Comparison of ENCODE assay signal across 8 cellular contexts in the genomic region with DNA sequence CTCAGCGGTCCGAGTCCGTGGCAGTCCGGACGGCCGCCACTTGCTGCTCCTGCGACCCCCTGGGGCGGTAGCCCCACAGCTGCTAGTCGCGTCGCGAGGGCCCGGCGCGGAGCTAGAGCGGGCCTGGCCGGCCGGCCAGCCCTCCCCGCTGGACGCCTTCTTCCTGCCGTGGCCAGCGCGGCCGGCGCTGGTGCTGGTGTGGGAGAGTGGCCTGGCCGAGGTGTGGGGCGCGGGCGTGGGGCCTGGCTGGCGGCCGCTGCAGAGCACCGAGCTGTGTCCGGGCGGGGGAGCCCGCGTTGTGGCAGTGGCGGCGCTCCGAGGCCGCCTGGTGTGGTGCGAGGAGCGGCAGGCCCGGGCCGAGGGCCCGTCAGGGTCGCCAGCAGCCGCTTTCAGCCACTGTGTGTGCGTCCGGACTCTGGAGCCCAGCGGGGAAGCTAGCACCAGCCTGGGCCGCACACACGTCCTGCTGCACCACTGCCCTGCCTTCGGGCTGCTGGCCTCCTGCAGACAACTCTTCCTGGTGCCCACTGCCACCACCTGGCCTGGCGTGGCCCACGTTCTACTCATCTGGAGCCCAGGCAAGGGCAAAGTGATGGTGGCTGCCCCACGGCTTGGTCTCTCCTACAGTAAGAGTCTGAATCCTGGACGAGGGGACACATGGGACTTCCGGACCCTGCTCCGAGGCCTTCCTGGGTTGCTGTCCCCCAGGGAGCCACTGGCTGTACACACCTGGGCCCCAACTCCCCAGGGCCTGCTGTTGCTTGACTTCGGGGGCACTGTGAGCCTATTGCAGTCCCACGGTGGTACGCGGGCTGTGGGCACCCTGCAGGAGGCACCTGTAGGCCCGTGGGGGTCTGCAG. TPM values are rescaled to one million over a fixed set of nuclear protein-coding genes. Genes with fewer than 3 reads are reported as not detected.
DNase-seq lines count a peak whose midpoint lies in the region; ATAC-seq, FAIRE-seq and TF ChIP-seq lines count a peak whose summit lies in the region.

No MANE protein-coding gene starts in this region.

- peak overlapping the region; percentile 94 for H3K27ac Mint-ChIP-seq in stimulated activated memory B cell treated with anti-CD40 and anti-IgM and Interleukin-4, amounts not matched to agents 10 μg/mL and 1 μg/mL and 100 μg/mL, for 72 hours

- H3K27me3 ChIP-seq in ACC112 (ENCODE audit: insufficient read depth, low read length) (no peaks in the 10 kb centered on the region), breast epithelium (no peaks in the 10 kb centered on the region), keratinocyte (ENCODE audit: control insufficient read depth, extremely low read depth, insufficient read depth, low read length) (no peaks in the 10 kb centered on the region)

- H3K9me3 Mint-ChIP-seq in stimulated activated memory B cell treated with anti-CD40 and anti-IgM and Interleukin-4, amounts not matched to agents 10 μg/mL and 1 μg/mL and 100 μg/mL, for 72 hours = no peaks in the 10 kb centered on the region

- no peaks in the 10 kb centered on the region for H3K9me1 ChIP-seq in keratinocyte (ENCODE audit: control insufficient read depth, extremely low read depth, insufficient read depth, low read length)

- peaks cover 13% of the 10 kb centered on the region for H3K4me1 ChIP-seq in ACC112 (ENCODE audit: control insufficient read depth, insufficient read depth, low read length, unreplicated experiment)
- peaks cover 0 to 13% of the 10 kb centered on the region in 2 donors for H3K4me1 ChIP-seq in breast epithelium
- H3K4me1 ChIP-seq in keratinocyte (ENCODE audit: control insufficient read depth, extremely low read depth, insufficient read depth, low read length) = peaks cover 22% of the 10 kb centered on the region

- H3K36me3 ChIP-seq in ACC112 (ENCODE audit: insufficient read depth, low read length) (no peaks in the 10 kb centered on the region), breast epithelium (no peaks in the 10 kb centered on the region), keratinocyte (ENCODE audit: control insufficient read depth in 2 of 2, extremely low read depth in 1 of 2, insufficient read depth in 2 of 2, low read length in 2 of 2) (peaks cover 1 to 19% of the 10 kb centered on the region in 2 experiments)

- no peak for TF ChIP-seq POLR2A in breast epithelium (IDR thresholded peaks at IDR 0.05)

- H3K27ac ChIP-seq in ACC112 (ENCODE audit: low read depth, low read length) (peak overlapping the region; percentile 46; the same call in 1 of the 2 replicates), breast epithelium (peak overlapping the region; percentile 90 to 97), keratinocyte (ENCODE audit: control insufficient read depth, insufficient read depth, low read length) (peak overlapping the region; percentile 69)

- peak overlapping the region; percentile 94 for H3K4me3 ChIP-seq in ACC112 (ENCODE audit: low read depth, low read length)
- H3K4me3 ChIP-seq in breast epithelium = peak overlapping the region; percentile 73 to 100 (median 91)
- H3K4me3 ChIP-seq in keratinocyte (ENCODE audit: control insufficient read depth in 2 of 3, extremely low read depth in 1 of 3, insufficient read depth in 2 of 3, low read depth in 1 of 3, low read length in 3 of 3) = peak overlapping the region; percentile 76 to 85 (median 82)

- dilution Hi-C loops in keratinocyte (cut with MboI; ENCODE audit: extremely low pct_ligation_motif_present, low sequenced_read_pairs) = no loop called here

- H2AFZ ChIP-seq in ACC112 (ENCODE audit: low read length, unreplicated experiment) (peak overlapping the region; percentile 78), keratinocyte (ENCODE audit: control insufficient read depth, low read length) (peak overlapping the region; percentile 77)

- H3K79me2 ChIP-seq in ACC112 (ENCODE audit: control insufficient read depth, insufficient read depth, low read length, unreplicated experiment) (peaks cover 33% of the 10 kb centered on the region), keratinocyte (ENCODE audit: control insufficient read depth, insufficient read depth, low read length) (peaks cover 37% of the 10 kb centered on the region)

- peak; percentile 31 for DNase-seq in RPMI8226
- DNase-seq in breast epithelium (ENCODE audit: low spot score in 2 of 2) = no peak
- no peak for DNase-seq in keratinocyte (ENCODE audit: low read depth, low spot score)
- DNase-seq in NCI-H1048 (lab: John Stamatoyannopoulos, UW) = no peak

- TF ChIP-seq CTCF in breast epithelium (IDR thresholded peaks at IDR 0.05) = peak in 1 of 3 donors; percentile 6
- TF ChIP-seq CTCF in keratinocyte (optimal IDR thresholded peaks at IDR 0.05 in 1 of 3, IDR thresholded peaks at IDR 0.05 in 1 of 3, conservative IDR thresholded peaks at IDR 0.05 in 1 of 3; ENCODE audit: extremely low read depth in 1 of 3, insufficient read depth in 2 of 3, low read length in 3 of 3) = peak in 1 of 3 experiments; percentile 24

- H4K20me1 ChIP-seq in keratinocyte (ENCODE audit: control insufficient read depth, extremely low read depth, insufficient read depth, low read length) = peaks cover 2% of the 10 kb centered on the region

- no peaks in the 10 kb centered on the region for H3K27me3 Mint-ChIP-seq in stimulated activated memory B cell treated with anti-CD40 and anti-IgM and Interleukin-4, amounts not matched to agents 10 μg/mL and 1 μg/mL and 100 μg/mL, for 72 hours

- peak; percentile 18 for ATAC-seq in GM18498 (IDR thresholded peaks at IDR 0.05; ENCODE audit: unreplicated experiment)
- ATAC-seq in HG02885 (IDR thresholded peaks at IDR 0.05; ENCODE audit: poor library complexity, unreplicated experiment) = peak; percentile 32
- peak; percentile 44 for ATAC-seq in stimulated activated memory B cell treated with anti-CD40 and anti-IgM and Interleukin-4, amounts not matched to agents 10 μg/mL and 1 μg/mL and 100 μg/mL, for 72 hours

- peak overlapping the region; percentile 90 for H3K4me2 ChIP-seq in keratinocyte (ENCODE audit: control insufficient read depth, extremely low read depth, insufficient read depth, low read depth, low read length)

- H3K9ac ChIP-seq in keratinocyte (ENCODE audit: control insufficient read depth, extremely low read depth, insufficient read depth, low read length) = peak overlapping the region; percentile 86

- intact Hi-C loops in breast epithelium (cut with DNase I; ENCODE audit: low total_unique reads) = no loop called here

- H3K4me3 Mint-ChIP-seq in stimulated activated memory B cell treated with anti-CD40 and anti-IgM and Interleukin-4, amounts not matched to agents 10 μg/mL and 1 μg/mL and 100 μg/mL, for 72 hours = peak overlapping the region; percentile 95

- peaks cover 44% of the 10 kb centered on the region for H3K4me1 Mint-ChIP-seq in stimulated activated memory B cell treated with anti-CD40 and anti-IgM and Interleukin-4, amounts not matched to agents 10 μg/mL and 1 μg/mL and 100 μg/mL, for 72 hours

- peaks cover 13% of the 10 kb centered on the region for H3K36me3 Mint-ChIP-seq in stimulated activated memory B cell treated with anti-CD40 and anti-IgM and Interleukin-4, amounts not matched to agents 10 μg/mL and 1 μg/mL and 100 μg/mL, for 72 hours

- no peak for FAIRE-seq in keratinocyte (lab: Jason Lieb, UNC)

- H3K9me3 ChIP-seq in breast epithelium = no peaks in the 10 kb centered on the region
- H3K9me3 ChIP-seq in keratinocyte (ENCODE audit: control insufficient read depth, low read depth, low read length) = no peaks in the 10 kb centered on the region

RNA-seq across cellular contexts. Expression of a gene that starts 0.6 kb away (rescaled TPM):
- 10 to 100 TPM; 17.4 to 22.7 (median 19.7) TPM for total RNA-seq in breast epithelium
- 8.6 to 15.7 TPM (median 13.3 TPM) in 3 replicates for polyA plus RNA-seq in keratinocyte
- 3.0 TPM for polyA plus RNA-seq in keratinocyte (2011; ENCODE audit: low read depth)
- 6.1 and 12.0 TPM in 2 replicates for polyA plus RNA-seq in keratinocyte (2011; cell fraction: cytosol; rRNA removed)
- polyA plus RNA-seq in keratinocyte (2011; cell fraction: nucleus; rRNA removed) = 13.3 and 19.3 TPM in 2 replicates
- 10.1 and 21.5 TPM in 2 replicates for polyA plus RNA-seq in keratinocyte (2012; ENCODE audit: low replicate concordance)
- polyA minus RNA-seq in keratinocyte = 15.5 to 21.3 TPM (median 21.3 TPM) in 3 replicates
- 29.0 TPM for polyA minus RNA-seq in keratinocyte (2011; cell fraction: cytosol; rRNA and poly(A)+ RNA removed)
- 19.7 and 21.6 TPM in 2 replicates for polyA minus RNA-seq in keratinocyte (2011; cell fraction: nucleus; rRNA and poly(A)+ RNA removed)

RNA-seq across cellular contexts. Expression of a gene that starts 9.8 kb away (rescaled TPM):
- total RNA-seq in breast epithelium = 10 to 100 TPM; 18.4 to 27.4 (median 22.4) TPM
- 23.2 to 25.3 TPM (median 25.2 TPM) in 3 replicates for polyA plus RNA-seq in keratinocyte
- polyA plus RNA-seq in keratinocyte (2011; ENCODE audit: low read depth) = 4.9 TPM
- 17.5 and 23.4 TPM in 2 replicates for polyA plus RNA-seq in keratinocyte (2011; cell fraction: cytosol; rRNA removed)
- polyA plus RNA-seq in keratinocyte (2011; cell fraction: nucleus; rRNA removed) = 27.4 and 30.2 TPM in 2 replicates
- polyA plus RNA-seq in keratinocyte (2012; ENCODE audit: low replicate concordance) = 10.2 and 21.6 TPM in 2 replicates
- 18.3 to 33.2 TPM (median 22.1 TPM) in 3 replicates for polyA minus RNA-seq in keratinocyte
- polyA minus RNA-seq in keratinocyte (2011; cell fraction: cytosol; rRNA and poly(A)+ RNA removed) = 10.9 TPM
- 19.7 and 37.6 TPM in 2 replicates for polyA minus RNA-seq in keratinocyte (2011; cell fraction: nucleus; rRNA and poly(A)+ RNA removed)

RNA-seq across cellular contexts. Expression of a gene that starts 54.4 kb away (rescaled TPM):
- 10 to 100 TPM; 29.6 to 53.6 (median 43.6) TPM for total RNA-seq in breast epithelium
- polyA plus RNA-seq in keratinocyte = 71.7 to 166 TPM (median 97.3 TPM) in 3 replicates
- 23.5 TPM for polyA plus RNA-seq in keratinocyte (2011; ENCODE audit: low read depth)
- polyA plus RNA-seq in keratinocyte (2011; cell fraction: cytosol; rRNA removed) = 57.6 and 69.3 TPM in 2 replicates
- 344 and 409 TPM in 2 replicates for polyA plus RNA-seq in keratinocyte (2011; cell fraction: nucleus; rRNA removed)
- 59.9 and 64.4 TPM in 2 replicates for polyA plus RNA-seq in keratinocyte (2012; ENCODE audit: low replicate concordance)
- 179 to 205 TPM (median 190 TPM) in 3 replicates for polyA minus RNA-seq in keratinocyte
- 107 TPM for polyA minus RNA-seq in keratinocyte (2011; cell fraction: cytosol; rRNA and poly(A)+ RNA removed)
- 104 and 137 TPM in 2 replicates for polyA minus RNA-seq in keratinocyte (2011; cell fraction: nucleus; rRNA and poly(A)+ RNA removed)
